In genomic region chr19:33795370-33796163, GRCh38 we compare ENCODE assay signal across 1 cellular context.
TF ChIP-seq lines count a peak whose summit lies in the region.

No MANE protein-coding gene starts in this region.

TF ChIP-seq in HepG2, 621 proteins besides CTCF, POLR2A, EP300 and RAD21 (continued from another document and continues in another):
- TF ChIP-seq ZNF18 (CRISPR knock-in tag; IDR thresholded peaks at IDR 0.05; ENCODE audit: insufficient replicate concordance) (peak; percentile 76), ZNF547 (CRISPR knock-in tag; IDR thresholded peaks at IDR 0.05) (0 out of 2 replicates have a peak, but pooled peaks have one; percentile 25), MED13 (CRISPR knock-in tag; IDR thresholded peaks at IDR 0.05) (0 out of 2 replicates have a peak, but pooled peaks have one; percentile 5), ZNF891 (CRISPR knock-in tag; IDR thresholded peaks at IDR 0.05) (peak; percentile 84; the same call in 1 of the 2 replicates), MZF1 (CRISPR knock-in tag; IDR thresholded peaks at IDR 0.05; ENCODE audit: borderline replicate concordance) (no peak), NCOA1 (CRISPR knock-in tag; IDR thresholded peaks at IDR 0.05) (no peak), ZBTB7A (CRISPR knock-in tag; IDR thresholded peaks at IDR 0.05) (peak; percentile 62), HMG20A (CRISPR knock-in tag; IDR thresholded peaks at IDR 0.05; ENCODE audit: borderline replicate concordance) (no peak), AHR (CRISPR knock-in tag; IDR thresholded peaks at IDR 0.05) (no peak), ZNF441 (CRISPR knock-in tag; IDR thresholded peaks at IDR 0.05; ENCODE audit: borderline replicate concordance) (peak; percentile 59; the same call in 1 of the 2 replicates), ZBTB38 (CRISPR knock-in tag; IDR thresholded peaks at IDR 0.05) (peak; percentile 33; the same call in 1 of the 2 replicates), MXD4 (CRISPR knock-in tag; IDR thresholded peaks at IDR 0.05) (no peak; the same call in 1 of the 2 replicates), CCDC6 (CRISPR knock-in tag; IDR thresholded peaks at IDR 0.05) (peak; percentile 68), ARID2 (CRISPR knock-in tag; IDR thresholded peaks at IDR 0.05; ENCODE audit: borderline replicate concordance) (no peak), ZNF687 (CRISPR knock-in tag; IDR thresholded peaks at IDR 0.05) (peak; percentile 73), ZFAT (CRISPR knock-in tag; conservative IDR thresholded peaks at IDR 0.05) (no peak), ZHX1 (CRISPR knock-in tag; IDR thresholded peaks at IDR 0.05; ENCODE audit: low read depth) (peak; percentile 75), FOXP4 (CRISPR knock-in tag; IDR thresholded peaks at IDR 0.05) (no peak), MYPOP (CRISPR knock-in tag; IDR thresholded peaks at IDR 0.05) (peak; percentile 83), ZNF451 (CRISPR knock-in tag; IDR thresholded peaks at IDR 0.05) (no peak), ZNF770 (CRISPR knock-in tag; IDR thresholded peaks at IDR 0.05) (peak; percentile 25; the same call in 1 of the 2 replicates), GFI1 (CRISPR knock-in tag; IDR thresholded peaks at IDR 0.05; ENCODE audit: borderline replicate concordance) (peak; percentile 40; the same call in 1 of the 2 replicates), TP53 (CRISPR knock-in tag; conservative IDR thresholded peaks at IDR 0.05) (no peak), ZNF615 (CRISPR knock-in tag; IDR thresholded peaks at IDR 0.05; ENCODE audit: borderline replicate concordance) (0 out of 2 replicates have a peak, but pooled peaks have one; percentile 29), TCF12 (IDR thresholded peaks at IDR 0.05) (no peak), TCF12 (CRISPR knock-in tag; IDR thresholded peaks at IDR 0.05) (0 out of 2 replicates have a peak, but pooled peaks have one; percentile 31), SP4 (CRISPR knock-in tag; IDR thresholded peaks at IDR 0.05) (peak; percentile 79), PHB2 (IDR thresholded peaks at IDR 0.05; ENCODE audit: partially characterized antibody) (no peak), ZNF749 (CRISPR knock-in tag; IDR thresholded peaks at IDR 0.05; ENCODE audit: borderline replicate concordance) (peak; percentile 49; the same call in 1 of the 2 replicates), ZNF335 (CRISPR knock-in tag; IDR thresholded peaks at IDR 0.05) (no peak), ZNF557 (CRISPR knock-in tag; IDR thresholded peaks at IDR 0.05) (no peak), SATB2 (CRISPR knock-in tag; IDR thresholded peaks at IDR 0.05) (no peak), CREB1 (IDR thresholded peaks at IDR 0.05) (peak; percentile 27; the same call in 1 of the 2 replicates), CREB1 (CRISPR knock-in tag; IDR thresholded peaks at IDR 0.05) (no peak), SETDB1 (CRISPR knock-in tag; IDR thresholded peaks at IDR 0.05; ENCODE audit: borderline replicate concordance) (no peak), ZNF362 (CRISPR knock-in tag; IDR thresholded peaks at IDR 0.05; ENCODE audit: borderline replicate concordance) (peak; percentile 13; the same call in 1 of the 2 replicates), DNMT1 (CRISPR knock-in tag; IDR thresholded peaks at IDR 0.05) (0 out of 2 replicates have a peak, but pooled peaks have one; percentile 62), ZNF235 (CRISPR knock-in tag; IDR thresholded peaks at IDR 0.05; ENCODE audit: borderline replicate concordance) (0 out of 2 replicates have a peak, but pooled peaks have one; percentile 38), ZNF256 (CRISPR knock-in tag; conservative IDR thresholded peaks at IDR 0.05) (no peak), ATF3 (CRISPR knock-in tag; IDR thresholded peaks at IDR 0.05) (no peak), CREM (IDR thresholded peaks at IDR 0.05) (no peak), CREM (CRISPR knock-in tag; IDR thresholded peaks at IDR 0.05) (no peak), ZNF337 (CRISPR knock-in tag; IDR thresholded peaks at IDR 0.05; ENCODE audit: borderline replicate concordance, low read depth) (no peak), ETV6 (CRISPR knock-in tag; conservative IDR thresholded peaks at IDR 0.05) (peak; percentile 91; the same call in 1 of the 2 replicates), ISL2 (CRISPR knock-in tag; IDR thresholded peaks at IDR 0.05) (no peak), PHF20 (CRISPR knock-in tag; IDR thresholded peaks at IDR 0.05) (no peak; the same call in 1 of the 2 replicates), DRAP1 (CRISPR knock-in tag; IDR thresholded peaks at IDR 0.05) (no peak), TFDP2 (CRISPR knock-in tag; IDR thresholded peaks at IDR 0.05) (0 out of 2 replicates have a peak, but pooled peaks have one; percentile 45), SNAI1 (CRISPR knock-in tag; IDR thresholded peaks at IDR 0.05; ENCODE audit: borderline replicate concordance) (no peak), KLF16 (CRISPR knock-in tag; IDR thresholded peaks at IDR 0.05) (0 out of 4 replicates have a peak, but pooled peaks of 1 of the 2 experiments have one; percentile 41), FOXA3 (CRISPR knock-in tag; IDR thresholded peaks at IDR 0.05) (peak; percentile 11; the same call in 1 of the 2 replicates)
